2 cellular contexts compared by ENCODE assay signal in genomic region chr10:81863771-81864170, GRCh38.
TF ChIP-seq lines count a peak whose summit lies in the region.

No MANE protein-coding gene starts in this region.

TF ChIP-seq in endothelial cell of umbilical vein, 7 proteins besides CTCF, POLR2A, EP300 and RAD21 (continued from another document):
- TF ChIP-seq MYC (IDR thresholded peaks at IDR 0.05; ENCODE audit: low read depth, low read length): no peak
- no peak for TF ChIP-seq GATA2 (IDR thresholded peaks at IDR 0.05; ENCODE audit: insufficient read depth, insufficient read length, low read depth, low read length)
- no peak for TF ChIP-seq POLR2AphosphoS5 (IDR thresholded peaks at IDR 0.05; ENCODE audit: insufficient read depth, low read depth, low read length)
- TF ChIP-seq EZH2 (IDR thresholded peaks at IDR 0.05; ENCODE audit: borderline replicate concordance, low read depth, low read length, severe bottlenecking): no peak

TF ChIP-seq in WTC11, 78 proteins besides CTCF, POLR2A, EP300 and RAD21 (continued from another document):
- no peak for TF ChIP-seq GTF2I (CRISPR knock-in tag; conservative IDR thresholded peaks at IDR 0.05)
- TF ChIP-seq USF2 (CRISPR knock-in tag; IDR thresholded peaks at IDR 0.05): no peak
- TF ChIP-seq ZNF416 (CRISPR knock-in tag; IDR thresholded peaks at IDR 0.05): no peak
- TF ChIP-seq MLX (CRISPR knock-in tag; IDR thresholded peaks at IDR 0.05): no peak
- TF ChIP-seq FOXP1 (CRISPR knock-in tag; IDR thresholded peaks at IDR 0.05; ENCODE audit: borderline replicate concordance): no peak
- TF ChIP-seq NR1H2 (CRISPR knock-in tag; IDR thresholded peaks at IDR 0.05): no peak
- no peak for TF ChIP-seq HMGXB4 (CRISPR knock-in tag; IDR thresholded peaks at IDR 0.05)
- TF ChIP-seq ZMAT4 (CRISPR knock-in tag; IDR thresholded peaks at IDR 0.05): no peak
- TF ChIP-seq ZNF532 (CRISPR knock-in tag; IDR thresholded peaks at IDR 0.05; ENCODE audit: borderline replicate concordance): no peak
- TF ChIP-seq ZNF396 (CRISPR knock-in tag; IDR thresholded peaks at IDR 0.05; ENCODE audit: borderline replicate concordance): no peak
- TF ChIP-seq ETV6 (CRISPR knock-in tag; IDR thresholded peaks at IDR 0.05): no peak
- no peak for TF ChIP-seq ZNF317 (CRISPR knock-in tag; IDR thresholded peaks at IDR 0.05; ENCODE audit: borderline replicate concordance, low read depth)
- no peak for TF ChIP-seq IRF2 (CRISPR knock-in tag; IDR thresholded peaks at IDR 0.05; ENCODE audit: borderline replicate concordance, low read depth)
- TF ChIP-seq RORB (CRISPR knock-in tag; IDR thresholded peaks at IDR 0.05): no peak
